Comparison of ENCODE assay signal across 9 cellular contexts in the genomic region with DNA sequence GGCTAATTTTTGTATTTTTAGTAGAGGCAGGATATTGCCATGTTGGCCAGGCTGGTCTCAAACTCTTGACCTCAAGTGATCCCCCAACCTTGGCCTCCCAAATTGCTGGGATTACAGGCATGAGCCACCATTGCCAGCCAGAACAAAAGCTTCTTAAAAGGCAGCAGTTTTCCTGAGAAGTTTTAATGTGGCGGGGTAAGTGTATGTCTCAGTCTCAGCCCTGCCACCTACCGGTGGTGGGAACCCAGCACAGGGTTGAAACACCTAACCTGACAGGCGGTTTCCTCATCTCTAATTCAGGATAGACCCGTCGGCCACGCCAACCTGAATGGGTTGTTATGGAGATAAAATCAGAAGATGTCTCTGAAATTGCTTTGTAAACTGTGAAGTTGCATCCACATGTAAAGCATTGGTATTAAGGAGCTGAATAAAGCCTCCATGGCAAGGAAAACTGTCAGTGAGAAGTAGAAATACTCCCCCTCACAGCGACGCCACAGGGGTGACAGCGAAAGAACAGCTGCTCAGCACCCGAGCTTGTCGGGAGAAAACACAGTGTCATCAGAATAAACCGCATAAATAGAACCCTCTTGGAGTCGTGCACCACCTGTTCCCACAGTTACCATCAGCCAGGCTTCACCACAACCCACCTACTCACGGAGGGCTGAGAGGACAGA.
A peak's percentile ranks its signal among the peaks of the same experiment; 100 is the strongest.
DNase-seq lines count a peak whose midpoint lies in the region; ATAC-seq and TF ChIP-seq lines count a peak whose summit lies in the region.
"Had no signal": no experiment of that assay in that cellular context is flagged by ENCODE, and none has a peak within 500 bp of the region (broad histone marks: within the 10 kb centered on the region; RNA-seq: fewer than 3 reads in every experiment).

No MANE protein-coding gene starts in this region.

- no peaks in the 10 kb centered on the region for H3K9me3 ChIP-seq in Panc1 (ENCODE audit: control insufficient read depth, insufficient read depth, low read depth, low read length)
- no peaks in the 10 kb centered on the region for H3K9me3 ChIP-seq in neural progenitor cell (ENCODE audit: low read depth)

- intact Hi-C loops in Panc1 (cut with micrococcal nuclease; ENCODE audit: unreplicated experiment) = loop anchor here (2.0 to 10.0 kb wide), 3 partner anchors 206 to 500 kb away; no protein-coding TSS in a partner anchor

- no peaks in the 10 kb centered on the region for H3K4me1 ChIP-seq in Panc1 (ENCODE audit: control insufficient read depth, insufficient read depth, low read length)
- H3K4me1 ChIP-seq in neural progenitor cell = peaks cover 20% of the 10 kb centered on the region

- H3K4me3 ChIP-seq in Panc1 (ENCODE audit: low read depth in 2 of 2, low read length in 2 of 2) = no peak overlapping the region
- no peak overlapping the region for H3K4me3 ChIP-seq in neural progenitor cell

- no peak overlapping the region for H3K4me3 Mint-ChIP-seq in neural progenitor cell
- H3K4me3 Mint-ChIP-seq: T-helper 1 cell treated with Interleukin-12 subunit alpha and Interleukin-12 subunit beta and Interleukin-4 antibody, amounts not matched to agents 30 μg/mL and 1 μg/mL, for 36 hours had no signal

- no peak overlapping the region for H3K9ac ChIP-seq in neural progenitor cell

- no peak overlapping the region for H3K4me2 ChIP-seq in neural progenitor cell

- no peaks in the 10 kb centered on the region for H3K36me3 Mint-ChIP-seq in neural progenitor cell

- H3K27me3 ChIP-seq in Panc1 (ENCODE audit: control insufficient read depth, insufficient read depth, low read length) (peaks cover 10% of the 10 kb centered on the region; the same call in 1 of the 2 replicates), neural progenitor cell (no peaks in the 10 kb centered on the region)

- CTCF ChIA-PET in HEK293T (lab: Yijun Ruan, JAX) = interaction anchor here (0.6 to 1.9 kb wide), 12 partner anchors 8 to 514 kb away, joined by 3 to 17 read pairs (median 3); no protein-coding TSS in a partner anchor
- CTCF ChIA-PET in Panc1 (lab: Charles Lee) = interaction anchor here (0.6 to 1.2 kb wide), 4 partner anchors 207 to 508 kb away, joined by 3 to 9 read pairs (median 4); no protein-coding TSS in a partner anchor

- H3K36me3 ChIP-seq in Panc1 (ENCODE audit: control insufficient read depth, insufficient read depth, low read length) (no peaks in the 10 kb centered on the region), neural progenitor cell (no peaks in the 10 kb centered on the region)

- H3F3A ChIP-seq in neural progenitor cell (ENCODE audit: low read depth) = peaks cover 14% of the 10 kb centered on the region

- H3K4me1 Mint-ChIP-seq in neural progenitor cell = peaks cover 42% of the 10 kb centered on the region

- no peaks in the 10 kb centered on the region for H3K79me2 ChIP-seq in neural progenitor cell (ENCODE audit: low read depth)

- no peaks in the 10 kb centered on the region for H3K9me3 Mint-ChIP-seq in neural progenitor cell
- H3K9me3 Mint-ChIP-seq: T-helper 1 cell treated with Interleukin-12 subunit alpha and Interleukin-12 subunit beta and Interleukin-4 antibody, amounts not matched to agents 30 μg/mL and 1 μg/mL, for 36 hours had no signal

- no peak overlapping the region for H2AFZ ChIP-seq in neural progenitor cell (replicated peaks)

- no peaks in the 10 kb centered on the region for H4K20me1 ChIP-seq in neural progenitor cell (ENCODE audit: low read depth)

- H3K27ac ChIP-seq in Panc1 (ENCODE audit: low read length) (no peak overlapping the region), neural progenitor cell (no peak overlapping the region)

- H3K27me3 Mint-ChIP-seq in neural progenitor cell (ENCODE audit: insufficient read depth, low read depth) = peaks cover 8% of the 10 kb centered on the region

- DNase-seq in Daoy (ENCODE audit: low read depth) (peak; percentile 59), HEK293T (ENCODE audit: extremely low spot score) (peak; percentile 75), Panc1 (ENCODE audit: low read depth, low spot score) (peak; percentile 17), dermis blood vessel endothelial cell (peak; percentile 37), neural progenitor cell (ENCODE audit: low spot score) (peak; percentile 40), GOT3 (lab: John Stamatoyannopoulos, UW) (no peak), DMS114 treated with DMSO at 0.1 percent for 48 hours (lab: John Stamatoyannopoulos, UW; ENCODE audit: unreplicated experiment) (no peak)

- no TSS peak for BruUV-seq in Panc1 (replicated peaks; lab: Mats Ljungman, UMichigan)

- peak overlapping the region; percentile 96 for H3K27ac Mint-ChIP-seq in neural progenitor cell
- H3K27ac Mint-ChIP-seq: T-helper 1 cell treated with Interleukin-12 subunit alpha and Interleukin-12 subunit beta and Interleukin-4 antibody, amounts not matched to agents 30 μg/mL and 1 μg/mL, for 36 hours had no signal

- POLR2A ChIA-PET in HEK293T (lab: Yijun Ruan, JAX) (interaction anchor here (1.4 kb wide), 1 partner anchor 207 kb away, joined by 3 read pairs; no protein-coding TSS in a partner anchor), Panc1 (lab: Charles Lee) (interaction anchor here (0.6 to 0.7 kb wide), 2 partner anchors 520 to 1652 kb away, joined by 3 to 12 read pairs; no protein-coding TSS in a partner anchor)

- TF ChIP-seq CTCF in Panc1 (IDR thresholded peaks at IDR 0.05) (peak; percentile 91), neural progenitor cell (IDR thresholded peaks at IDR 0.05) (peak; percentile 49)

- in situ Hi-C loops in Panc1 (cut with HindIII; ENCODE audit: low pct_unique_long_range_greater_than_20kb, low sequenced_read_pairs) = no loop called here

- ATAC-seq in Panc1 = peak; percentile 93
- no peak for ATAC-seq in HG02610 (IDR thresholded peaks at IDR 0.05; ENCODE audit: unreplicated experiment)

TF ChIP-seq in HEK293T, 16 proteins besides CTCF, POLR2A, EP300 and RAD21:
- no peak for TF ChIP-seq TARDBP (IDR thresholded peaks at IDR 0.05)
- TF ChIP-seq LEF1 (IDR thresholded peaks at IDR 0.05; ENCODE audit: borderline replicate concordance) = no peak
- no peak for TF ChIP-seq CTBP1 (IDR thresholded peaks at IDR 0.05; ENCODE audit: borderline replicate concordance)
- no peak for TF ChIP-seq SUZ12 (IDR thresholded peaks at IDR 0.05)
- TF ChIP-seq NFRKB (IDR thresholded peaks at IDR 0.05) = no peak
- TF ChIP-seq BHLHE40 (IDR thresholded peaks at IDR 0.05; ENCODE audit: borderline replicate concordance) = no peak
- no peak for TF ChIP-seq ZNF384 (IDR thresholded peaks at IDR 0.05)
- no peak for TF ChIP-seq ARNT (IDR thresholded peaks at IDR 0.05)
- TF ChIP-seq HDGF (IDR thresholded peaks at IDR 0.05; ENCODE audit: borderline replicate concordance) = no peak
- no peak for TF ChIP-seq SP1 (IDR thresholded peaks at IDR 0.05)
- no peak for TF ChIP-seq FOXM1 (IDR thresholded peaks at IDR 0.05; ENCODE audit: borderline replicate concordance)
- no peak for TF ChIP-seq L3MBTL2 (conservative IDR thresholded peaks at IDR 0.05)
- TF ChIP-seq ELF4 (IDR thresholded peaks at IDR 0.05) = no peak
- TF ChIP-seq, protein P1, sequence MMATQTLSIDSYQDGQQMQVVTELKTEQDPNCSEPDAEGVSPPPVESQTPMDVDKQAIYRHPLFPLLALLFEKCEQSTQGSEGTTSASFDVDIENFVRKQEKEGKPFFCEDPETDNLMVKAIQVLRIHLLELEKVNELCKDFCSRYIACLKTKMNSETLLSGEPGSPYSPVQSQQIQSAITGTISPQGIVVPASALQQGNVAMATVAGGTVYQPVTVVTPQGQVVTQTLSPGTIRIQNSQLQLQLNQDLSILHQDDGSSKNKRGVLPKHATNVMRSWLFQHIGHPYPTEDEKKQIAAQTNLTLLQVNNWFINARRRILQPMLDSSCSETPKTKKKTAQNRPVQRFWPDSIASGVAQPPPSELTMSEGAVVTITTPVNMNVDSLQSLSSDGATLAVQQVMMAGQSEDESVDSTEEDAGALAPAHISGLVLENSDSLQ (IDR thresholded peaks at IDR 0.05) = no peak
- no peak for TF ChIP-seq FOXA1 (IDR thresholded peaks at IDR 0.05)
- no peak for TF ChIP-seq FOXK2 (IDR thresholded peaks at IDR 0.05)

Comparison
In these comparisons a context has a peak if more than half of its experiments do, and no peak if none do; other contexts are left out.
1. DNase-seq: peak in Daoy (single experiment), HEK293T (single experiment), Panc1 (single experiment), dermis blood vessel endothelial cell (single experiment) and neural progenitor cell (single experiment); none in GOT3 (single experiment) and DMS114 treated with DMSO at 0.1 percent for 48 hours (single experiment).